19 cellular contexts compared by ENCODE assay signal in genomic region chr2:113879457-113879856, GRCh38.
"Had no signal": no experiment of that assay in that cellular context is flagged by ENCODE, and none has a peak within 500 bp of the region (broad histone marks: within the 10 kb centered on the region; RNA-seq: fewer than 3 reads in every experiment).

No MANE protein-coding gene starts in this region.

- H3K4me1 ChIP-seq: tibial artery had no signal

- H3K27me3 Mint-ChIP-seq: memory B cell; progenitor cell of endocrine pancreas; stimulated activated memory B cell treated with anti-CD40 and anti-IgM and Interleukin-4, amounts not matched to agents 10 μg/mL and 1 μg/mL and 100 μg/mL, for 72 hours; stimulated activated naive CD8-positive, alpha-beta T cell treated with anti-CD3 and anti-CD28 coated beads, Interleukin-15, Interleukin-2, amounts not matched to agents 100 ng/mL and 50 ng/mL, for 24 hours had no signal

- H3K9me3 ChIP-seq: lower lobe of right lung, pancreas, right lobe of liver, tibial artery, upper lobe of right lung, vagina had no signal

- DNase-seq: dermis blood vessel endothelial cell; foreskin keratinocyte; hypothalamus; kidney glomerular epithelial cell; lower lobe of right lung; occipital lobe; pancreas; right lobe of liver; stimulated activated CD4-positive, alpha-beta T cell treated with anti-CD3 and anti-CD28 coated beads, Interleukin-4, amount 100 ng/mL, for 24 hours; tibial artery; upper lobe of right lung had no signal

- H3K4me3 Mint-ChIP-seq: memory B cell; mesothelial cell of epicardium; nephron; stimulated activated memory B cell treated with anti-CD40 and anti-IgM and Interleukin-4, amounts not matched to agents 10 μg/mL and 1 μg/mL and 100 μg/mL, for 72 hours; stimulated activated naive CD8-positive, alpha-beta T cell treated with anti-CD3 and anti-CD28 coated beads, Interleukin-15, Interleukin-2, amounts not matched to agents 100 ng/mL and 50 ng/mL, for 24 hours had no signal

- H3K27me3 ChIP-seq: foreskin keratinocyte, pancreas, right lobe of liver, tibial artery, upper lobe of right lung, vagina had no signal

- ATAC-seq: foreskin keratinocyte; left lobe of liver; lower lobe of right lung; pancreas; right lobe of liver; stimulated activated memory B cell treated with anti-CD40 and anti-IgM and Interleukin-4, amounts not matched to agents 10 μg/mL and 1 μg/mL and 100 μg/mL, for 72 hours; upper lobe of right lung had no signal

- H3K27ac ChIP-seq: foreskin keratinocyte, lower lobe of right lung, pancreas, right lobe of liver, tibial artery, upper lobe of right lung, vagina had no signal

- H3K4me3 ChIP-seq: lower lobe of right lung, pancreas, right lobe of liver, tibial artery, upper lobe of right lung, vagina had no signal

- H3K27ac Mint-ChIP-seq: mesothelial cell of epicardium; progenitor cell of endocrine pancreas; stimulated activated memory B cell treated with anti-CD40 and anti-IgM and Interleukin-4, amounts not matched to agents 10 μg/mL and 1 μg/mL and 100 μg/mL, for 72 hours; stimulated activated naive CD8-positive, alpha-beta T cell treated with anti-CD3 and anti-CD28 coated beads, Interleukin-15, Interleukin-2, amounts not matched to agents 100 ng/mL and 50 ng/mL, for 24 hours had no signal

- H3K36me3 Mint-ChIP-seq: mesothelial cell of epicardium had no signal

- H3K36me3 ChIP-seq: lower lobe of right lung, pancreas, right lobe of liver, tibial artery, upper lobe of right lung, vagina had no signal

- H3K9me3 Mint-ChIP-seq: memory B cell; mesothelial cell of epicardium; nephron; stimulated activated memory B cell treated with anti-CD40 and anti-IgM and Interleukin-4, amounts not matched to agents 10 μg/mL and 1 μg/mL and 100 μg/mL, for 72 hours; stimulated activated naive CD8-positive, alpha-beta T cell treated with anti-CD3 and anti-CD28 coated beads, Interleukin-15, Interleukin-2, amounts not matched to agents 100 ng/mL and 50 ng/mL, for 24 hours had no signal
